In the genomic region with DNA sequence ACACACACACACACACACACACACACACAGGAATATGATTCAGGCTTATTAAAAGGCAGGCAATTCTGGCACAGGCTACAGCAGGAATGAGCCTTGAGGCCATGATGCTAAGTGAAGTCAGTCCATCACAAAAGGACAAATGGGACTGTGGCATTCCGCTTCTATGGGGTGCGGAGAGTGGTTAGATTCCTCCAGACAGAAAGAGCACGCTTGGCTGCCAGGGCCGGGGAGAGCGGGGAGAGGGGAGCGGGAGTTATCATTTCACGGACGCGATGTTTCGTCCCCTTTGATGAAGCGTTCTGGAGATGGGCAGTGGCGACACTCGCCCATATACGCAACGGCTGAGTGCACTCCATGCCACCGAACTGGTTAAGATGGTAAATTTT, we compare ENCODE assay signal across 8 cellular contexts. TPM values are rescaled to one million over a fixed set of nuclear protein-coding genes. Genes with fewer than 3 reads are reported as not detected.
DNase-seq lines count a peak whose midpoint lies in the region; ATAC-seq, FAIRE-seq and TF ChIP-seq lines count a peak whose summit lies in the region.

No MANE protein-coding gene starts in this region.

- H2BK5ac ChIP-seq in trophoblast cell (ENCODE audit: low read depth, low read length, poor library complexity), result no peak overlapping the region

- peak overlapping the region; percentile 49 for H2AFZ ChIP-seq in trophoblast cell (ENCODE audit: insufficient read depth, low read length, poor library complexity)

- no peak overlapping the region for H3K18ac ChIP-seq in trophoblast cell (ENCODE audit: low read length)

- no peaks in the 10 kb centered on the region for H3K36me3 ChIP-seq in trophoblast cell (ENCODE audit: control insufficient read depth in 1 of 2, insufficient read depth in 2 of 2, low read length in 2 of 2)

- peak overlapping the region; percentile 19 for H3K4me3 ChIP-seq in trophoblast cell (ENCODE audit: low read depth, low read length)

- H4K12ac ChIP-seq in trophoblast cell (ENCODE audit: low read depth, low read length), result no peak overlapping the region

- peak; percentile 55 for DNase-seq in AG08395 (ENCODE audit: low spot score)
- peak; percentile 23 for DNase-seq in HTR-8/SVneo (ENCODE audit: insufficient read length, low spot score)
- peak; percentile 26 for DNase-seq in amniotic epithelial cell (ENCODE audit: low read depth)
- peak; percentile 32 for DNase-seq in left ventricle myocardium superior
- peak; percentile 7 to 43 for DNase-seq in trophoblast cell
- no peak for DNase-seq in effector CD4-positive, alpha-beta T cell

- H3K4me1 ChIP-seq in trophoblast cell (ENCODE audit: control insufficient read depth in 1 of 2, insufficient read depth in 2 of 2, low read length in 2 of 2), result peaks cover 0 to 5% of the 10 kb centered on the region in 2 experiments

- H2BK12ac ChIP-seq in trophoblast cell (ENCODE audit: low read length), result no peak overlapping the region

- no peak overlapping the region for H3K23ac ChIP-seq in trophoblast cell (ENCODE audit: low read length)

- intact Hi-C loops in left ventricle myocardium superior (cut with micrococcal nuclease), result no loop called here

- H2AK5ac ChIP-seq in trophoblast cell (ENCODE audit: low read length), result no peak overlapping the region

- H3K4me2 ChIP-seq in trophoblast cell (ENCODE audit: low read length), result peak overlapping the region; percentile 69

- no peak overlapping the region for H3K9ac ChIP-seq in trophoblast cell (ENCODE audit: low read length)

- WGBS in trophoblast cell (ENCODE audit: extremely low coverage, insufficient coverage, insufficient read length), result no CpG with 5 or more reads among the region's 16 CpGs

- no peak overlapping the region for H3K4ac ChIP-seq in trophoblast cell (ENCODE audit: low read depth, low read length)

- no peaks in the 10 kb centered on the region for H3K79me2 ChIP-seq in trophoblast cell (ENCODE audit: control insufficient read depth, insufficient read depth, low read length, poor library complexity)

- no peak for FAIRE-seq in HTR-8/SVneo (lab: Jason Lieb, UNC)

- no peaks in the 10 kb centered on the region for H3K27me3 ChIP-seq in trophoblast cell (ENCODE audit: insufficient read depth, low read length)

- no peak overlapping the region for H2BK120ac ChIP-seq in trophoblast cell (ENCODE audit: insufficient read depth, low read length, poor library complexity)

- no peak overlapping the region for H4K8ac ChIP-seq in trophoblast cell (ENCODE audit: low read depth, low read length)

- H3K14ac ChIP-seq in trophoblast cell (ENCODE audit: low read length), result no peak overlapping the region

- peaks cover 2% of the 10 kb centered on the region for H3K9me3 ChIP-seq in trophoblast cell (ENCODE audit: insufficient read depth, low read depth, low read length)

- H3K27ac ChIP-seq in trophoblast cell (ENCODE audit: low read depth, low read length), result no peak overlapping the region

- no peaks in the 10 kb centered on the region for H3K79me1 ChIP-seq in trophoblast cell (ENCODE audit: low read length)

- no peak overlapping the region for H4K91ac ChIP-seq in trophoblast cell (ENCODE audit: low read depth, low read length)

- ATAC-seq in GM18505 (IDR thresholded peaks at IDR 0.05; ENCODE audit: unreplicated experiment) (peak; percentile 9), left ventricle myocardium superior (peak; percentile 59), GM19328 (IDR thresholded peaks at IDR 0.05; ENCODE audit: unreplicated experiment) (no peak)

- no peak for TF ChIP-seq POLR2A in GM18505 (IDR thresholded peaks at IDR 0.05; ENCODE audit: borderline replicate concordance, extremely low read depth, insufficient read depth, insufficient read length)

RNA-seq across cellular contexts. Expression of gene FAM174B, which starts 58.5 kb away (rescaled TPM):
- total RNA-seq in left ventricle myocardium superior, result 12.6 TPM
- 4.7 and 5.0 TPM in 2 replicates for polyA plus RNA-seq in trophoblast cell (2013)
